Comparison of ENCODE assay signal across 1 cellular context in genomic region chr19:13154241-13154778, GRCh38.
TF ChIP-seq lines count a peak whose summit lies in the region.

No MANE protein-coding gene starts in this region.

TF ChIP-seq in GM12878, 131 proteins besides CTCF, POLR2A, EP300 and RAD21 (continued from another document and continues in another):
- no peak for TF ChIP-seq CHD4 (IDR thresholded peaks at IDR 0.05)
- no peak for TF ChIP-seq KDM1A (IDR thresholded peaks at IDR 0.05; ENCODE audit: borderline replicate concordance)
- no peak for TF ChIP-seq HDAC6 (IDR thresholded peaks at IDR 0.05; ENCODE audit: unreplicated experiment)
- TF ChIP-seq, protein P1, sequence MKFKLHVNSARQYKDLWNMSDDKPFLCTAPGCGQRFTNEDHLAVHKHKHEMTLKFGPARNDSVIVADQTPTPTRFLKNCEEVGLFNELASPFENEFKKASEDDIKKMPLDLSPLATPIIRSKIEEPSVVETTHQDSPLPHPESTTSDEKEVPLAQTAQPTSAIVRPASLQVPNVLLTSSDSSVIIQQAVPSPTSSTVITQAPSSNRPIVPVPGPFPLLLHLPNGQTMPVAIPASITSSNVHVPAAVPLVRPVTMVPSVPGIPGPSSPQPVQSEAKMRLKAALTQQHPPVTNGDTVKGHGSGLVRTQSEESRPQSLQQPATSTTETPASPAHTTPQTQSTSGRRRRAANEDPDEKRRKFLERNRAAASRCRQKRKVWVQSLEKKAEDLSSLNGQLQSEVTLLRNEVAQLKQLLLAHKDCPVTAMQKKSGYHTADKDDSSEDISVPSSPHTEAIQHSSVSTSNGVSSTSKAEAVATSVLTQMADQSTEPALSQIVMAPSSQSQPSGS (IDR thresholded peaks at IDR 0.05; ENCODE audit: low read length): no peak
- no peak; the same call in 1 of the 3 replicates for TF ChIP-seq POU2F2 (IDR thresholded peaks at IDR 0.05; ENCODE audit: borderline replicate concordance, low read depth, low read length)
- TF ChIP-seq PAX8 (IDR thresholded peaks at IDR 0.05): no peak
- no peak for TF ChIP-seq E2F4 (IDR thresholded peaks at IDR 0.05; ENCODE audit: low read depth, low read length)
- TF ChIP-seq NR2C2 (IDR thresholded peaks at IDR 0.05; ENCODE audit: borderline replicate concordance, control insufficient read depth, insufficient read length, low read depth): no peak
- no peak for TF ChIP-seq NR2C1 (IDR thresholded peaks at IDR 0.05)
- no peak for TF ChIP-seq RBBP5 (conservative IDR thresholded peaks at IDR 0.05)
- no peak for TF ChIP-seq RAD51 (IDR thresholded peaks at IDR 0.05)
- TF ChIP-seq NFIC (IDR thresholded peaks at IDR 0.05; ENCODE audit: low read depth, low read length): no peak
- TF ChIP-seq SMC3 (IDR thresholded peaks at IDR 0.05; ENCODE audit: borderline replicate concordance, low read length): 0 out of 2 replicates have a peak, but pooled peaks have one; percentile 13
- peak; percentile 61 to 78; a peak in 3 of 4 replicates for TF ChIP-seq BHLHE40 (IDR thresholded peaks at IDR 0.05; ENCODE audit: borderline replicate concordance in 1 of 2, low read depth in 2 of 2, low read length in 1 of 2)
- TF ChIP-seq E4F1 (IDR thresholded peaks at IDR 0.05; ENCODE audit: borderline replicate concordance, partially characterized antibody): no peak
- TF ChIP-seq SIN3A (IDR thresholded peaks at IDR 0.05; ENCODE audit: low read depth, low read length): no peak
- no peak for TF ChIP-seq RUNX3 (IDR thresholded peaks at IDR 0.05; ENCODE audit: low read length)
- no peak; the same call in 1 of the 2 replicates for TF ChIP-seq ZBED1 (IDR thresholded peaks at IDR 0.05; ENCODE audit: borderline replicate concordance)
- TF ChIP-seq SREBF2 (IDR thresholded peaks at IDR 0.05; ENCODE audit: low read length): no peak
- TF ChIP-seq KLF5 (IDR thresholded peaks at IDR 0.05; ENCODE audit: partially characterized antibody): no peak
- no peak for TF ChIP-seq SUPT20H (IDR thresholded peaks at IDR 0.05; ENCODE audit: borderline replicate concordance, control insufficient read depth, low read depth, low read length)
- TF ChIP-seq SUZ12 (IDR thresholded peaks at IDR 0.05; ENCODE audit: unreplicated experiment): no peak
- no peak for TF ChIP-seq SP1 (IDR thresholded peaks at IDR 0.05; ENCODE audit: low read depth, low read length)
- no peak for TF ChIP-seq MEF2B (IDR thresholded peaks at IDR 0.05; ENCODE audit: partially characterized antibody, poor library complexity, severe bottlenecking)
- TF ChIP-seq, protein P2, sequence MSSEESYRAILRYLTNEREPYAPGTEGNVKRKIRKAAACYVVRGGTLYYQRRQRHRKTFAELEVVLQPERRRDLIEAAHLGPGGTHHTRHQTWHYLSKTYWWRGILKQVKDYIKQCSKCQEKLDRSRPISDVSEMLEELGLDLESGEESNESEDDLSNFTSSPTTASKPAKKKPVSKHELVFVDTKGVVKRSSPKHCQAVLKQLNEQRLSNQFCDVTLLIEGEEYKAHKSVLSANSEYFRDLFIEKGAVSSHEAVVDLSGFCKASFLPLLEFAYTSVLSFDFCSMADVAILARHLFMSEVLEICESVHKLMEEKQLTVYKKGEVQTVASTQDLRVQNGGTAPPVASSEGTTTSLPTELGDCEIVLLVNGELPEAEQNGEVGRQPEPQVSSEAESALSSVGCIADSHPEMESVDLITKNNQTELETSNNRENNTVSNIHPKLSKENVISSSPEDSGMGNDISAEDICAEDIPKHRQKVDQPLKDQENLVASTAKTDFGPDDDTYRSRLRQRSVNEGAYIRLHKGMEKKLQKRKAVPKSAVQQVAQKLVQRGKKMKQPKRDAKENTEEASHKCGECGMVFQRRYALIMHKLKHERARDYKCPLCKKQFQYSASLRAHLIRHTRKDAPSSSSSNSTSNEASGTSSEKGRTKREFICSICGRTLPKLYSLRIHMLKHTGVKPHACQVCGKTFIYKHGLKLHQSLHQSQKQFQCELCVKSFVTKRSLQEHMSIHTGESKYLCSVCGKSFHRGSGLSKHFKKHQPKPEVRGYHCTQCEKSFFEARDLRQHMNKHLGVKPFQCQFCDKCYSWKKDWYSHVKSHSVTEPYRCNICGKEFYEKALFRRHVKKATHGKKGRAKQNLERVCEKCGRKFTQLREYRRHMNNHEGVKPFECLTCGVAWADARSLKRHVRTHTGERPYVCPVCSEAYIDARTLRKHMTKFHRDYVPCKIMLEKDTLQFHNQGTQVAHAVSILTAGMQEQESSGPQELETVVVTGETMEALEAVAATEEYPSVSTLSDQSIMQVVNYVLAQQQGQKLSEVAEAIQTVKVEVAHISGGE (CRISPR knock-in tag; IDR thresholded peaks at IDR 0.05): no peak
- TF ChIP-seq NKRF (conservative IDR thresholded peaks at IDR 0.05): no peak; the same call in 1 of the 2 replicates
- no peak for TF ChIP-seq NFYA (IDR thresholded peaks at IDR 0.05; ENCODE audit: borderline replicate concordance, low read depth, low read length)
- TF ChIP-seq HSF1 (IDR thresholded peaks at IDR 0.05; ENCODE audit: low read depth, low read length): no peak
- TF ChIP-seq, protein P3, sequence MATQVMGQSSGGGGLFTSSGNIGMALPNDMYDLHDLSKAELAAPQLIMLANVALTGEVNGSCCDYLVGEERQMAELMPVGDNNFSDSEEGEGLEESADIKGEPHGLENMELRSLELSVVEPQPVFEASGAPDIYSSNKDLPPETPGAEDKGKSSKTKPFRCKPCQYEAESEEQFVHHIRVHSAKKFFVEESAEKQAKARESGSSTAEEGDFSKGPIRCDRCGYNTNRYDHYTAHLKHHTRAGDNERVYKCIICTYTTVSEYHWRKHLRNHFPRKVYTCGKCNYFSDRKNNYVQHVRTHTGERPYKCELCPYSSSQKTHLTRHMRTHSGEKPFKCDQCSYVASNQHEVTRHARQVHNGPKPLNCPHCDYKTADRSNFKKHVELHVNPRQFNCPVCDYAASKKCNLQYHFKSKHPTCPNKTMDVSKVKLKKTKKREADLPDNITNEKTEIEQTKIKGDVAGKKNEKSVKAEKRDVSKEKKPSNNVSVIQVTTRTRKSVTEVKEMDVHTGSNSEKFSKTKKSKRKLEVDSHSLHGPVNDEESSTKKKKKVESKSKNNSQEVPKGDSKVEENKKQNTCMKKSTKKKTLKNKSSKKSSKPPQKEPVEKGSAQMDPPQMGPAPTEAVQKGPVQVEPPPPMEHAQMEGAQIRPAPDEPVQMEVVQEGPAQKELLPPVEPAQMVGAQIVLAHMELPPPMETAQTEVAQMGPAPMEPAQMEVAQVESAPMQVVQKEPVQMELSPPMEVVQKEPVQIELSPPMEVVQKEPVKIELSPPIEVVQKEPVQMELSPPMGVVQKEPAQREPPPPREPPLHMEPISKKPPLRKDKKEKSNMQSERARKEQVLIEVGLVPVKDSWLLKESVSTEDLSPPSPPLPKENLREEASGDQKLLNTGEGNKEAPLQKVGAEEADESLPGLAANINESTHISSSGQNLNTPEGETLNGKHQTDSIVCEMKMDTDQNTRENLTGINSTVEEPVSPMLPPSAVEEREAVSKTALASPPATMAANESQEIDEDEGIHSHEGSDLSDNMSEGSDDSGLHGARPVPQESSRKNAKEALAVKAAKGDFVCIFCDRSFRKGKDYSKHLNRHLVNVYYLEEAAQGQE (IDR thresholded peaks at IDR 0.05; ENCODE audit: low read depth, low read length): no peak
- TF ChIP-seq, protein P4, sequence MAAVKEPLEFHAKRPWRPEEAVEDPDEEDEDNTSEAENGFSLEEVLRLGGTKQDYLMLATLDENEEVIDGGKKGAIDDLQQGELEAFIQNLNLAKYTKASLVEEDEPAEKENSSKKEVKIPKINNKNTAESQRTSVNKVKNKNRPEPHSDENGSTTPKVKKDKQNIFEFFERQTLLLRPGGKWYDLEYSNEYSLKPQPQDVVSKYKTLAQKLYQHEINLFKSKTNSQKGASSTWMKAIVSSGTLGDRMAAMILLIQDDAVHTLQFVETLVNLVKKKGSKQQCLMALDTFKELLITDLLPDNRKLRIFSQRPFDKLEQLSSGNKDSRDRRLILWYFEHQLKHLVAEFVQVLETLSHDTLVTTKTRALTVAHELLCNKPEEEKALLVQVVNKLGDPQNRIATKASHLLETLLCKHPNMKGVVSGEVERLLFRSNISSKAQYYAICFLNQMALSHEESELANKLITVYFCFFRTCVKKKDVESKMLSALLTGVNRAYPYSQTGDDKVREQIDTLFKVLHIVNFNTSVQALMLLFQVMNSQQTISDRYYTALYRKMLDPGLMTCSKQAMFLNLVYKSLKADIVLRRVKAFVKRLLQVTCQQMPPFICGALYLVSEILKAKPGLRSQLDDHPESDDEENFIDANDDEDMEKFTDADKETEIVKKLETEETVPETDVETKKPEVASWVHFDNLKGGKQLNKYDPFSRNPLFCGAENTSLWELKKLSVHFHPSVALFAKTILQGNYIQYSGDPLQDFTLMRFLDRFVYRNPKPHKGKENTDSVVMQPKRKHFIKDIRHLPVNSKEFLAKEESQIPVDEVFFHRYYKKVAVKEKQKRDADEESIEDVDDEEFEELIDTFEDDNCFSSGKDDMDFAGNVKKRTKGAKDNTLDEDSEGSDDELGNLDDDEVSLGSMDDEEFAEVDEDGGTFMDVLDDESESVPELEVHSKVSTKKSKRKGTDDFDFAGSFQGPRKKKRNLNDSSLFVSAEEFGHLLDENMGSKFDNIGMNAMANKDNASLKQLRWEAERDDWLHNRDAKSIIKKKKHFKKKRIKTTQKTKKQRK (IDR thresholded peaks at IDR 0.05; ENCODE audit: low read depth, low read length): no peak
- TF ChIP-seq SMAD1 (IDR thresholded peaks at IDR 0.05; ENCODE audit: low read depth, partially characterized antibody): peak; percentile 73
- no peak for TF ChIP-seq MYB (IDR thresholded peaks at IDR 0.05; ENCODE audit: borderline replicate concordance, low read depth, low read length)
- TF ChIP-seq ZNF24 (IDR thresholded peaks at IDR 0.05): peak; percentile 21; the same call in 1 of the 2 replicates
- TF ChIP-seq EED (IDR thresholded peaks at IDR 0.05; ENCODE audit: low read depth): peak; percentile 21; the same call in 1 of the 2 replicates
- no peak for TF ChIP-seq BCL3 (IDR thresholded peaks at IDR 0.05; ENCODE audit: borderline replicate concordance, insufficient read depth, low read depth, low read length, poor library complexity, severe bottlenecking)
- TF ChIP-seq POLR2AphosphoS2 (IDR thresholded peaks at IDR 0.05; ENCODE audit: low read depth, low read length): peak; percentile 40; the same call in 1 of the 2 replicates
- no peak for TF ChIP-seq ESRRA (IDR thresholded peaks at IDR 0.05; ENCODE audit: low read length)
- TF ChIP-seq MAX (IDR thresholded peaks at IDR 0.05; ENCODE audit: low read depth, low read length): 0 out of 2 replicates have a peak, but pooled peaks have one; percentile 51
- no peak for TF ChIP-seq TAF1 (IDR thresholded peaks at IDR 0.05; ENCODE audit: borderline replicate concordance, low read depth, low read length)
